In the genomic region with DNA sequence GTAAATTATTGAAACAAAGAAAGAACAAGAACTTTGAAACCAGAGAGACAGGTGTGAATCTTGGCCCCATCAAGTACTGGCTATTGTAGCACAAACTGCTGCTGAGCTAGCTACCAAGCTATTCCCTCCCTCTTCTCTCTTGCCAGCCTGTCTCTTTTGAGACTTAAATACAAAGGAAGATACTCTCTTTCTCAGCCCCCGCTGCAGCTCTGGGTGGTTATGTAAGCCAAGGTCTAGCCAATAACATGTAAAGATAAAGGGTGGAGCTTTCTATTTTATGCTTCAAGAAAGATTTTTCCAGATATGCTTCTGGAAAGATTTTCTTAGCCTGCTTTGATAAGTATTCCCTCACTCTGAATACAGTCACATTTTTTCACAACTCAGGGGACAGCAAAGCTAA, we compare ENCODE assay signal across 21 cellular contexts. TPM values are rescaled to one million over a fixed set of nuclear protein-coding genes. Genes with fewer than 3 reads are reported as not detected.
DNase-seq lines count a peak whose midpoint lies in the region; ATAC-seq and TF ChIP-seq lines count a peak whose summit lies in the region.
"Had no signal": no experiment of that assay in that cellular context is flagged by ENCODE, and none has a peak within 500 bp of the region (broad histone marks: within the 10 kb centered on the region; RNA-seq: fewer than 3 reads in every experiment).

No MANE protein-coding gene starts in this region.

- no peaks in the 10 kb centered on the region for H3K27me3 ChIP-seq in CD4-positive, alpha-beta T cell (ENCODE audit: control insufficient read depth, insufficient read depth, low read length)
- H3K27me3 ChIP-seq in esophagus muscularis mucosa: no peaks in the 10 kb centered on the region
- H3K27me3 ChIP-seq: BLaER1 had no signal

- H3K4me3 ChIP-seq in esophagus muscularis mucosa: no peak overlapping the region
- H3K4me3 ChIP-seq: BLaER1, PC-9 had no signal

- peak overlapping the region; percentile 29 for H3K27ac ChIP-seq in CD4-positive, alpha-beta T cell (ENCODE audit: low read depth, low read length)
- no peak overlapping the region for H3K27ac ChIP-seq in esophagus muscularis mucosa (replicated peaks in 1 of 4)
- H3K27ac ChIP-seq: BLaER1, HL-60, KMS-11, PC-9 had no signal

- POLR2A ChIA-PET in CD4-positive, alpha-beta T cell (lab: Charles Lee): interaction anchor here (1.2 kb wide), 1 partner anchor 17 kb away, joined by 4 read pairs; the partner anchor contains the start of gene BAZ1B

- H3K4me1 ChIP-seq in esophagus muscularis mucosa: peaks cover 0 to 6% (median under 1%) of the 10 kb centered on the region in 4 donors
- H3K4me1 ChIP-seq: BLaER1 had no signal

- H3K9me3 Mint-ChIP-seq in CD4-positive, alpha-beta T cell: no peaks in the 10 kb centered on the region
- no peaks in the 10 kb centered on the region for H3K9me3 Mint-ChIP-seq in activated T-helper 17 cell treated with anti-CD3 and anti-CD28 coated beads, Interleukin-2, amount 50 U/mL, for 72 hours
- peaks cover 1% of the 10 kb centered on the region for H3K9me3 Mint-ChIP-seq in glutamatergic neuron (ENCODE audit: unreplicated experiment)
- no peaks in the 10 kb centered on the region for H3K9me3 Mint-ChIP-seq in activated T-helper 2 cell treated with anti-CD3 and anti-CD28 coated beads, Interferon-gamma antibody, Interleukin-2, Interleukin-4, amounts not matched to agents 10 μg/mL and 5 μg/mL and 100 μg/mL, durations not matched to agents 14 hours and 24 hours and 36 hours
- H3K9me3 Mint-ChIP-seq: CD8-positive, alpha-beta memory T cell; H9 had no signal

- TF ChIP-seq POLR2A in esophagus muscularis mucosa (IDR thresholded peaks at IDR 0.05; ENCODE audit: low read depth): no peak

- H3K36me3 Mint-ChIP-seq in CD4-positive, alpha-beta T cell (ENCODE audit: low read depth): peaks cover 82% of the 10 kb centered on the region
- H3K36me3 Mint-ChIP-seq in activated T-helper 17 cell treated with anti-CD3 and anti-CD28 coated beads, Interleukin-2, amount 50 U/mL, for 72 hours (ENCODE audit: low read depth): peaks cover 100% of the 10 kb centered on the region
- peaks cover 9% of the 10 kb centered on the region for H3K36me3 Mint-ChIP-seq in glutamatergic neuron (ENCODE audit: unreplicated experiment)
- H3K36me3 Mint-ChIP-seq in activated T-helper 2 cell treated with anti-CD3 and anti-CD28 coated beads, Interferon-gamma antibody, Interleukin-2, Interleukin-4, amounts not matched to agents 10 μg/mL and 5 μg/mL and 100 μg/mL, durations not matched to agents 14 hours and 24 hours and 36 hours (ENCODE audit: low read depth): peaks cover 73% of the 10 kb centered on the region

- no peak for DNase-seq in CD4-positive, alpha-beta T cell
- no peak for DNase-seq in glutamatergic neuron
- peak; percentile 72 for DNase-seq in putamen (ENCODE audit: low spot score)
- no peak for DNase-seq in esophagus muscularis mucosa (ENCODE audit: extremely low spot score)
- no peak for DNase-seq in NCI-H524 (lab: John Stamatoyannopoulos, UW)
- DNase-seq in activated T-helper 2 cell treated with anti-CD3 and anti-CD28 coated beads, Interferon-gamma antibody, Interleukin-2, Interleukin-4, amounts not matched to agents 10 μg/mL and 5 μg/mL and 100 μg/mL, durations not matched to agents 14 hours and 24 hours and 36 hours (ENCODE audit: low spot score): no peak
- DNase-seq: CD8-positive, alpha-beta memory T cell; DMS79 treated with DMSO at 0.1 percent for 48 hours; H9; MV-4-11; NCI-H1417; NCI-H187; NCI-H2107; NCI-H510A treated with DMSO at 0.1 percent for 48 hours; NCI-H82; PC-9 had no signal

- CTCF ChIA-PET in CD4-positive, alpha-beta T cell (lab: Charles Lee): interaction anchor here (0.9 kb wide), 1 partner anchor 230 kb away, joined by 5 read pairs; no protein-coding TSS in a partner anchor

- no peak overlapping the region for H3K27ac Mint-ChIP-seq in CD4-positive, alpha-beta T cell
- peak overlapping the region; percentile 36 for H3K27ac Mint-ChIP-seq in activated T-helper 17 cell treated with anti-CD3 and anti-CD28 coated beads, Interleukin-2, amount 50 U/mL, for 72 hours
- H3K27ac Mint-ChIP-seq in glutamatergic neuron (ENCODE audit: unreplicated experiment): peak overlapping the region; percentile 70
- H3K27ac Mint-ChIP-seq in activated T-helper 2 cell treated with anti-CD3 and anti-CD28 coated beads, Interferon-gamma antibody, Interleukin-2, Interleukin-4, amounts not matched to agents 10 μg/mL and 5 μg/mL and 100 μg/mL, durations not matched to agents 14 hours and 24 hours and 36 hours: no peak overlapping the region

- no peak for ATAC-seq in CD4-positive, alpha-beta T cell (ENCODE audit: poor library complexity)
- ATAC-seq in activated T-helper 17 cell treated with anti-CD3 and anti-CD28 coated beads, Interleukin-2, amount 50 U/mL, for 72 hours (replicated peaks): no peak
- no peak for ATAC-seq in GM19455 (IDR thresholded peaks at IDR 0.05; ENCODE audit: unreplicated experiment)

- H3K4me1 Mint-ChIP-seq in CD4-positive, alpha-beta T cell (ENCODE audit: low read depth): peaks cover 5% of the 10 kb centered on the region
- H3K4me1 Mint-ChIP-seq in activated T-helper 17 cell treated with anti-CD3 and anti-CD28 coated beads, Interleukin-2, amount 50 U/mL, for 72 hours: no peaks in the 10 kb centered on the region
- H3K4me1 Mint-ChIP-seq in glutamatergic neuron (ENCODE audit: low read depth, unreplicated experiment): peaks cover 3% of the 10 kb centered on the region
- no peaks in the 10 kb centered on the region for H3K4me1 Mint-ChIP-seq in activated T-helper 2 cell treated with anti-CD3 and anti-CD28 coated beads, Interferon-gamma antibody, Interleukin-2, Interleukin-4, amounts not matched to agents 10 μg/mL and 5 μg/mL and 100 μg/mL, durations not matched to agents 14 hours and 24 hours and 36 hours (ENCODE audit: low read depth)
- H3K4me1 Mint-ChIP-seq: H9 had no signal

- H3K36me3 ChIP-seq in esophagus muscularis mucosa: peaks cover 71 to 100% (median 98%) of the 10 kb centered on the region in 4 donors

- H3K9me3 ChIP-seq in CD4-positive, alpha-beta T cell (ENCODE audit: control insufficient read depth, low read length): no peaks in the 10 kb centered on the region
- H3K9me3 ChIP-seq in esophagus muscularis mucosa: no peaks in the 10 kb centered on the region
- H3K9me3 ChIP-seq: BLaER1 had no signal

- no peak overlapping the region for H3K4me3 Mint-ChIP-seq in CD4-positive, alpha-beta T cell
- H3K4me3 Mint-ChIP-seq in activated T-helper 17 cell treated with anti-CD3 and anti-CD28 coated beads, Interleukin-2, amount 50 U/mL, for 72 hours: no peak overlapping the region
- H3K4me3 Mint-ChIP-seq in glutamatergic neuron (ENCODE audit: unreplicated experiment): no peak overlapping the region
- H3K4me3 Mint-ChIP-seq in activated T-helper 2 cell treated with anti-CD3 and anti-CD28 coated beads, Interferon-gamma antibody, Interleukin-2, Interleukin-4, amounts not matched to agents 10 μg/mL and 5 μg/mL and 100 μg/mL, durations not matched to agents 14 hours and 24 hours and 36 hours (ENCODE audit: low read depth): no peak overlapping the region
- H3K4me3 Mint-ChIP-seq: CD8-positive, alpha-beta memory T cell; H9 had no signal

- no peaks in the 10 kb centered on the region for H3K27me3 Mint-ChIP-seq in CD4-positive, alpha-beta T cell
- no peaks in the 10 kb centered on the region for H3K27me3 Mint-ChIP-seq in activated T-helper 17 cell treated with anti-CD3 and anti-CD28 coated beads, Interleukin-2, amount 50 U/mL, for 72 hours
- H3K27me3 Mint-ChIP-seq in glutamatergic neuron (ENCODE audit: unreplicated experiment): peaks cover 3% of the 10 kb centered on the region
- H3K27me3 Mint-ChIP-seq in activated T-helper 2 cell treated with anti-CD3 and anti-CD28 coated beads, Interferon-gamma antibody, Interleukin-2, Interleukin-4, amounts not matched to agents 10 μg/mL and 5 μg/mL and 100 μg/mL, durations not matched to agents 14 hours and 24 hours and 36 hours (ENCODE audit: low read depth): no peaks in the 10 kb centered on the region
- H3K27me3 Mint-ChIP-seq: CD8-positive, alpha-beta memory T cell had no signal

- TF ChIP-seq CTCF in CD4-positive, alpha-beta T cell (IDR thresholded peaks at IDR 0.05): no peak
- TF ChIP-seq CTCF in glutamatergic neuron (IDR thresholded peaks at IDR 0.05; ENCODE audit: partially characterized antibody, unreplicated experiment) (no peak), esophagus muscularis mucosa (IDR thresholded peaks at IDR 0.05) (no peak)

- intact Hi-C loops in CD4-positive, alpha-beta T cell (cut with DNase I, micrococcal nuclease): no loop called here
- intact Hi-C loops in esophagus muscularis mucosa (cut with DNase I): no loop called here
- intact Hi-C loops in activated T-helper 2 cell treated with anti-CD3 and anti-CD28 coated beads, Interferon-gamma antibody, Interleukin-2, Interleukin-4, amounts not matched to agents 10 μg/mL and 5 μg/mL and 100 μg/mL, durations not matched to agents 14 hours and 24 hours and 36 hours (cut with micrococcal nuclease): no loop called here

- no peak for TF ChIP-seq EP300 in esophagus muscularis mucosa (IDR thresholded peaks at IDR 0.05)

- WGBS in esophagus muscularis mucosa: 100% methylated on average over 1 of the region's 1 CpG

RNA-seq across cellular contexts. Expression of gene BAZ1B, which starts 17.2 kb away (rescaled TPM):
- total RNA-seq in CD4-positive, alpha-beta T cell: 10 to 100 TPM; 32.8 to 35.5 TPM
- 100 to 1,000 TPM in 1 of 2 donors, 10 to 100 TPM in 1; 59.7 to 102 TPM for total RNA-seq in activated T-helper 17 cell treated with anti-CD3 and anti-CD28 coated beads, Interleukin-2, amount 50 U/mL, for 72 hours
- total RNA-seq in glutamatergic neuron (ENCODE audit: unreplicated experiment) (108 TPM), esophagus muscularis mucosa (10 to 100 TPM; 55.3 to 72.2 (median 66.2) TPM)
- 99.6 and 101 TPM in 2 replicates for total RNA-seq in activated T-helper 2 cell treated with anti-CD3 and anti-CD28 coated beads, Interferon-gamma antibody, Interleukin-2, Interleukin-4, amounts not matched to agents 10 μg/mL and 5 μg/mL and 100 μg/mL, durations not matched to agents 14 hours and 24 hours and 36 hours

RNA-seq across cellular contexts. Expression of gene BCL7B, which starts 52.6 kb away (rescaled TPM):
- 100 to 1,000 TPM; 102 TPM for total RNA-seq in CD4-positive, alpha-beta T cell
- total RNA-seq in activated T-helper 17 cell treated with anti-CD3 and anti-CD28 coated beads, Interleukin-2, amount 50 U/mL, for 72 hours: 10 to 100 TPM; 52.4 to 76.7 TPM
- 34.0 TPM for total RNA-seq in glutamatergic neuron (ENCODE audit: unreplicated experiment)
- total RNA-seq in esophagus muscularis mucosa: 100 to 1,000 TPM; 107 to 131 (median 109) TPM
- 68.6 and 74.5 TPM in 2 replicates for total RNA-seq in activated T-helper 2 cell treated with anti-CD3 and anti-CD28 coated beads, Interferon-gamma antibody, Interleukin-2, Interleukin-4, amounts not matched to agents 10 μg/mL and 5 μg/mL and 100 μg/mL, durations not matched to agents 14 hours and 24 hours and 36 hours

Comparison
In these comparisons a context has a peak if more than half of its experiments do, and no peak if none do; other contexts are left out.
1. H3K27ac Mint-ChIP-seq: peak in activated T-helper 17 cell treated with anti-CD3 and anti-CD28 coated beads, Interleukin-2, amount 50 U/mL, for 72 hours (single experiment) and glutamatergic neuron (single experiment); none in CD4-positive, alpha-beta T cell (single experiment) and activated T-helper 2 cell treated with anti-CD3 and anti-CD28 coated beads, Interferon-gamma antibody, Interleukin-2, Interleukin-4, amounts not matched to agents 10 μg/mL and 5 μg/mL and 100 μg/mL, durations not matched to agents 14 hours and 24 hours and 36 hours (single experiment).